ENCODE assay signal across 1 cellular context in genomic region chr7:40755438-40755837, GRCh38.
A peak's percentile ranks its signal among the peaks of the same experiment; 100 is the strongest.
TF ChIP-seq lines count a peak whose summit lies in the region.

No MANE protein-coding gene starts in this region.

TF ChIP-seq in HepG2, 621 proteins besides CTCF, POLR2A, EP300 and RAD21 (continued from another document and continues in another):
- TF ChIP-seq FOXM1 (CRISPR knock-in tag; IDR thresholded peaks at IDR 0.05) (no peak), RFXAP (CRISPR knock-in tag; IDR thresholded peaks at IDR 0.05; ENCODE audit: borderline replicate concordance) (0 out of 2 replicates have a peak, but pooled peaks have one; percentile 24), SOX6 (IDR thresholded peaks at IDR 0.05) (no peak), SOX6 (CRISPR knock-in tag; IDR thresholded peaks at IDR 0.05) (peak; percentile 80), NR2C2 (CRISPR knock-in tag; IDR thresholded peaks at IDR 0.05; ENCODE audit: borderline replicate concordance) (no peak), TFE3 (CRISPR knock-in tag; IDR thresholded peaks at IDR 0.05) (peak; percentile 56), MIER3 (CRISPR knock-in tag; IDR thresholded peaks at IDR 0.05; ENCODE audit: borderline replicate concordance) (peak; percentile 89; the same call in 1 of the 2 replicates), HMGXB4 (CRISPR knock-in tag; IDR thresholded peaks at IDR 0.05; ENCODE audit: borderline replicate concordance in 1 of 2, low read depth in 1 of 2) (peak in 1 of 2 experiments; percentile 19; a peak in 1 of 4 replicates), ZFP36L1 (CRISPR knock-in tag; IDR thresholded peaks at IDR 0.05) (0 out of 2 replicates have a peak, but pooled peaks have one; percentile 51), ZSCAN5A (CRISPR knock-in tag; IDR thresholded peaks at IDR 0.05; ENCODE audit: borderline replicate concordance) (no peak), ZNF550 (CRISPR knock-in tag; IDR thresholded peaks at IDR 0.05; ENCODE audit: borderline replicate concordance) (no peak), HNF1A (IDR thresholded peaks at IDR 0.05; ENCODE audit: low read depth) (0 out of 2 replicates have a peak, but pooled peaks have one; percentile 33), HNF1A (CRISPR knock-in tag; IDR thresholded peaks at IDR 0.05; ENCODE audit: borderline replicate concordance) (peak; percentile 40; the same call in 1 of the 2 replicates), ZNF598 (CRISPR knock-in tag; IDR thresholded peaks at IDR 0.05; ENCODE audit: borderline replicate concordance) (no peak), ELK4 (CRISPR knock-in tag; IDR thresholded peaks at IDR 0.05; ENCODE audit: borderline replicate concordance) (no peak), KAT8 (CRISPR knock-in tag; IDR thresholded peaks at IDR 0.05) (peak; percentile 37; the same call in 1 of the 2 replicates), DZIP1 (CRISPR knock-in tag; IDR thresholded peaks at IDR 0.05) (no peak), ZNF605 (CRISPR knock-in tag; IDR thresholded peaks at IDR 0.05) (no peak), ZNF776 (CRISPR knock-in tag; IDR thresholded peaks at IDR 0.05) (no peak), JARID2 (CRISPR knock-in tag; IDR thresholded peaks at IDR 0.05; ENCODE audit: insufficient replicate concordance) (no peak), ZNF790 (CRISPR knock-in tag; IDR thresholded peaks at IDR 0.05; ENCODE audit: borderline replicate concordance) (no peak), ZNF124 (CRISPR knock-in tag; IDR thresholded peaks at IDR 0.05) (peak; percentile 28; the same call in 1 of the 2 replicates), SCMH1 (CRISPR knock-in tag; IDR thresholded peaks at IDR 0.05; ENCODE audit: borderline replicate concordance) (no peak), SRSF1 (optimal IDR thresholded peaks at IDR 0.05; ENCODE audit: low read depth, low read length) (no peak), ZNF780A (CRISPR knock-in tag; IDR thresholded peaks at IDR 0.05) (no peak), ZNF782 (CRISPR knock-in tag; IDR thresholded peaks at IDR 0.05; ENCODE audit: borderline replicate concordance) (no peak), ZFP82 (CRISPR knock-in tag; IDR thresholded peaks at IDR 0.05; ENCODE audit: borderline replicate concordance) (no peak), ZNF44 (CRISPR knock-in tag; IDR thresholded peaks at IDR 0.05) (no peak), ZNF83 (CRISPR knock-in tag; IDR thresholded peaks at IDR 0.05; ENCODE audit: borderline replicate concordance) (no peak), SP1 (IDR thresholded peaks at IDR 0.05) (no peak), SP1 (CRISPR knock-in tag; IDR thresholded peaks at IDR 0.05) (0 out of 2 replicates have a peak, but pooled peaks have one; percentile 25), KLF9 (CRISPR knock-in tag; IDR thresholded peaks at IDR 0.05; ENCODE audit: low read depth) (no peak), NFIB (CRISPR knock-in tag; IDR thresholded peaks at IDR 0.05; ENCODE audit: borderline replicate concordance) (no peak), GATAD2A (CRISPR knock-in tag; IDR thresholded peaks at IDR 0.05) (peak; percentile 87), BCL6 (CRISPR knock-in tag; IDR thresholded peaks at IDR 0.05) (peak; percentile 69), BCLAF1 (IDR thresholded peaks at IDR 0.05) (no peak), GATAD1 (CRISPR knock-in tag; IDR thresholded peaks at IDR 0.05) (no peak), ZMYM4 (CRISPR knock-in tag; IDR thresholded peaks at IDR 0.05) (peak; percentile 80), TARDBP (CRISPR knock-in tag; IDR thresholded peaks at IDR 0.05) (peak; percentile 54; the same call in 1 of the 2 replicates), GRHL1 (CRISPR knock-in tag; conservative IDR thresholded peaks at IDR 0.05) (no peak), ZFP90 (CRISPR knock-in tag; IDR thresholded peaks at IDR 0.05; ENCODE audit: borderline replicate concordance) (no peak; the same call in 1 of the 2 replicates), TRIM24 (CRISPR knock-in tag; IDR thresholded peaks at IDR 0.05) (peak; percentile 97)
